12 cellular contexts compared by ENCODE assay signal in the genomic region with DNA sequence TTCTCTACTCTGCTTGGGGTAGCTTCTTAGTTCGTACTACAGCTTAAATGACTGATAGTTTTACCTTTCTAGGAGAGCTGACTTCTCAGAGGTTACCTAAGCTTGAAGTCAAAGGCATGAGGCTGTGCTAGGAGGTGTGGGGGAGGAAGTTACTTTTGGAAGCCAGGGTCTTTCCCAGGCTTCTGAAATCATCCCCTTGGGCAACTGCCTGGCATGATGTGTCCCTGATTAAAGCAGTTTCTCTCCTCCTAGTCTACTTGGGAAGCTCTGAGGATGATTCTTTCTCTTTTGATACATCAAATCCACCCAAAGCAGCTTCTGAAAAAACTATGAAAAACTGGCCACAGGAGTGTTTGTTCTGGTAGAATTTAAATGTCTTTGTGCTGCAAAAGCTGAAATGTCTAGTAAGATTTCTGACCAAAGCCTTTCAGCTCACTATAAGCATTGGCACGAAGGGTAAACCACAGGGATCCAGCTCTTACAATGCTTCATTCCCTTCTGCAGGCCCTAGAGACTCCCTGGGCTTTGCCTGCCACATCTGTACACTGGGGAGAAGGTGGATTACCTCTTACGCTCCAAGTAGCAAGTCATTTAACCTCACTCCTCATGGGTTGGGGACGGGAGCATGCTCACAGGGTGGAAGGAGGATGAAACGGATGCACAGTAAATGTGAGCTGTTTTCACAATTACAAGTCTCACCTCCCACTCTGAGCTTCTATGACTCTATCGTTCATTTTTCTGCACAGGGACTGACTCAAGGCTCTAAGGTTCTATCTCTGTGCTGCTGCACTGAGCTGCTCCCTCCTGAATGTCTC. TPM values are rescaled to one million over a fixed set of nuclear protein-coding genes. Genes with fewer than 3 reads are reported as not detected.
DNase-seq lines count a peak whose midpoint lies in the region; ATAC-seq and TF ChIP-seq lines count a peak whose summit lies in the region.
"Had no signal": no experiment of that assay in that cellular context is flagged by ENCODE, and none has a peak within 500 bp of the region (broad histone marks: within the 10 kb centered on the region; RNA-seq: fewer than 3 reads in every experiment).

No MANE protein-coding gene starts in this region.

- H3K4me1 ChIP-seq in CD4-positive, CD25-positive, alpha-beta regulatory T cell (ENCODE audit: control insufficient read depth, insufficient read depth, low read length, poor library complexity, severe bottlenecking): peaks cover 67% of the 10 kb centered on the region
- H3K4me1 ChIP-seq in GM23248 (ENCODE audit: insufficient read depth): peaks cover 35% of the 10 kb centered on the region

- H3K27ac Mint-ChIP-seq in CD4-positive, CD25-positive, alpha-beta regulatory T cell: peak overlapping the region; percentile 87 to 95 (median 89)
- peak overlapping the region; percentile 79 for H3K27ac Mint-ChIP-seq in activated T-cell treated with anti-CD3 and anti-CD28 coated beads, Interleukin-2, amount 50 U/mL, for 72 hours
- H3K27ac Mint-ChIP-seq in natural killer cell: peak overlapping the region; percentile 45 to 91

- DNase-seq in CD4-positive, CD25-positive, alpha-beta regulatory T cell: peak in 1 of 3 donors; percentile 54
- peak; percentile 65 for DNase-seq in GM23248
- DNase-seq in activated T-cell treated with anti-CD3 and anti-CD28 coated beads, Interleukin-2, amount 50 U/mL, for 72 hours: peak; percentile 76 to 81
- DNase-seq in natural killer cell: no peak
- no peak for DNase-seq in omental fat pad (ENCODE audit: low spot score)
- no peak for DNase-seq in AG08396 (ENCODE audit: low spot score)
- DNase-seq: NCI-H2227 treated with DMSO at 0.1 percent for 48 hours had no signal

- H3K9me2 ChIP-seq in GM23248 (ENCODE audit: insufficient read depth): no peaks in the 10 kb centered on the region

- peak overlapping the region; percentile 55 for H3K4me2 ChIP-seq in GM23248 (ENCODE audit: unreplicated experiment)

- H3K36me3 Mint-ChIP-seq in CD4-positive, CD25-positive, alpha-beta regulatory T cell: peaks cover 18% of the 10 kb centered on the region
- H3K36me3 Mint-ChIP-seq in activated T-cell treated with anti-CD3 and anti-CD28 coated beads, Interleukin-2, amount 50 U/mL, for 72 hours (ENCODE audit: insufficient read depth in 2 of 2): no peaks in the 10 kb centered on the region
- H3K36me3 Mint-ChIP-seq in natural killer cell: no peaks in the 10 kb centered on the region

- ATAC-seq in CD4-positive, CD25-positive, alpha-beta regulatory T cell (ENCODE audit: low read depth in 2 of 2): peak; percentile 10 to 38
- ATAC-seq in activated T-cell treated with anti-CD3 and anti-CD28 coated beads, Interleukin-2, amount 50 U/mL, for 72 hours (replicated peaks in 1 of 2): peak; percentile 75 to 77
- ATAC-seq in natural killer cell (peak in 2 of 3 donors; percentile 46 to 58), GM18858 (IDR thresholded peaks at IDR 0.05; ENCODE audit: unreplicated experiment) (no peak), omental fat pad (ENCODE audit: low FRiP score) (no peak), HG03378 (IDR thresholded peaks at IDR 0.05; ENCODE audit: unreplicated experiment) (no peak)
- ATAC-seq: HCT116 had no signal

- in situ Hi-C loops in GM23248 (cut with MboI): no loop called here

- TF ChIP-seq CTCF in natural killer cell (IDR thresholded peaks at IDR 0.05) (no peak), omental fat pad (IDR thresholded peaks at IDR 0.05) (no peak)

- peaks cover 0 to 2% (median 0%) of the 10 kb centered on the region in 7 donors for H3K9me3 Mint-ChIP-seq in CD4-positive, CD25-positive, alpha-beta regulatory T cell
- H3K9me3 Mint-ChIP-seq in activated T-cell treated with anti-CD3 and anti-CD28 coated beads, Interleukin-2, amount 50 U/mL, for 72 hours: no peaks in the 10 kb centered on the region
- no peaks in the 10 kb centered on the region for H3K9me3 Mint-ChIP-seq in natural killer cell
- H3K9me3 Mint-ChIP-seq: CD14-positive monocyte had no signal

- no peaks in the 10 kb centered on the region for H3K79me2 ChIP-seq in GM23248 (ENCODE audit: insufficient read depth)

- peak overlapping the region; percentile 53 for H3K27ac ChIP-seq in CD4-positive, CD25-positive, alpha-beta regulatory T cell (ENCODE audit: insufficient read depth, low read length, poor library complexity, severe bottlenecking)
- H3K27ac ChIP-seq in GM23248: peak overlapping the region; percentile 54
- H3K27ac ChIP-seq: thoracic aorta had no signal

- no peaks in the 10 kb centered on the region for H3K9me3 ChIP-seq in CD4-positive, CD25-positive, alpha-beta regulatory T cell (ENCODE audit: control insufficient read depth in 2 of 2, low read length in 2 of 2)
- H3K9me3 ChIP-seq in GM23248 (ENCODE audit: low read depth): no peaks in the 10 kb centered on the region
- H3K9me3 ChIP-seq: thoracic aorta had no signal

- 42 to 49% methylated on average over 6 of the region's 6 CpGs for WGBS in GM23248 (ENCODE audit: low coverage in 1 of 2, low lambda C conversion rate in 2 of 2, missing lambda C conversion rate in 2 of 2), 2 experiments

- H3K27me3 ChIP-seq in CD4-positive, CD25-positive, alpha-beta regulatory T cell (ENCODE audit: control insufficient read depth, insufficient read depth, low read length): no peaks in the 10 kb centered on the region
- no peaks in the 10 kb centered on the region for H3K27me3 ChIP-seq in GM23248 (replicated peaks; ENCODE audit: insufficient read depth)

- H3K4me1 Mint-ChIP-seq in CD4-positive, CD25-positive, alpha-beta regulatory T cell: peaks cover 40 to 75% (median 63%) of the 10 kb centered on the region in 4 donors
- H3K4me1 Mint-ChIP-seq in activated T-cell treated with anti-CD3 and anti-CD28 coated beads, Interleukin-2, amount 50 U/mL, for 72 hours (ENCODE audit: low read depth): peaks cover 71% of the 10 kb centered on the region
- peaks cover 65 to 71% of the 10 kb centered on the region in 2 donors for H3K4me1 Mint-ChIP-seq in natural killer cell

- H3K4me3 Mint-ChIP-seq in CD4-positive, CD25-positive, alpha-beta regulatory T cell: peak overlapping the region in 3 of 4 donors; percentile 20 to 71 (median 66)
- H3K4me3 Mint-ChIP-seq in activated T-cell treated with anti-CD3 and anti-CD28 coated beads, Interleukin-2, amount 50 U/mL, for 72 hours: peak overlapping the region; percentile 81 to 86
- peak overlapping the region; percentile 45 for H3K4me3 Mint-ChIP-seq in natural killer cell
- H3K4me3 Mint-ChIP-seq: CD14-positive monocyte had no signal

- H3K9ac ChIP-seq in GM23248: no peak overlapping the region

- peaks cover 23% of the 10 kb centered on the region for H3F3A ChIP-seq in GM23248 (ENCODE audit: insufficient read depth)

- peaks cover 10% of the 10 kb centered on the region for H3K36me3 ChIP-seq in CD4-positive, CD25-positive, alpha-beta regulatory T cell (ENCODE audit: control insufficient read depth, insufficient read depth, low read length)
- H3K36me3 ChIP-seq in GM23248 (ENCODE audit: low read depth): no peaks in the 10 kb centered on the region
- H3K36me3 ChIP-seq: thoracic aorta had no signal

- intact Hi-C loops in natural killer cell (cut with micrococcal nuclease): no loop called here

- no peaks in the 10 kb centered on the region for H3K27me3 Mint-ChIP-seq in CD4-positive, CD25-positive, alpha-beta regulatory T cell
- H3K27me3 Mint-ChIP-seq in activated T-cell treated with anti-CD3 and anti-CD28 coated beads, Interleukin-2, amount 50 U/mL, for 72 hours (ENCODE audit: low read depth): no peaks in the 10 kb centered on the region
- no peaks in the 10 kb centered on the region for H3K27me3 Mint-ChIP-seq in natural killer cell (ENCODE audit: low read depth in 2 of 2)

- H2AFZ ChIP-seq in GM23248: peak overlapping the region; percentile 57

- no peaks in the 10 kb centered on the region for H4K20me1 ChIP-seq in GM23248 (ENCODE audit: insufficient read depth)

- peak overlapping the region; percentile 23 for H3K4me3 ChIP-seq in CD4-positive, CD25-positive, alpha-beta regulatory T cell (ENCODE audit: low read depth, low read length)
- no peak overlapping the region for H3K4me3 ChIP-seq in GM23248
- H3K4me3 ChIP-seq: thoracic aorta had no signal

RNA-seq across cellular contexts. Expression of a gene that starts 59.6 kb away (rescaled TPM):
- 133 TPM for total RNA-seq in CD4-positive, CD25-positive, alpha-beta regulatory T cell
- 10 to 100 TPM; 14.2 to 22.7 (median 21.0) TPM for polyA plus RNA-seq in CD4-positive, CD25-positive, alpha-beta regulatory T cell
- 32.6 and 35.3 TPM in 2 replicates for total RNA-seq in GM23248 (2014; rRNA removed; shearing (Covaris generic))
- polyA plus RNA-seq in GM23248 (2016; fragmentation: Nextera tagmentation; extraction: Ambion mirVana): 21.3 and 23.1 TPM in 2 replicates
- 10 to 100 TPM; 36.6 to 56.2 TPM for total RNA-seq in activated T-cell treated with anti-CD3 and anti-CD28 coated beads, Interleukin-2, amount 50 U/mL, for 72 hours
- total RNA-seq in natural killer cell (100 to 1,000 TPM in 1 of 3 donors, 10 to 100 TPM in 2; 62.1 to 171 (median 98.2) TPM), omental fat pad (10 to 100 TPM; 21.1 to 75.9 (median 30.2) TPM)

Comparison
In these comparisons a context has a peak if more than half of its experiments do, and no peak if none do; other contexts are left out.
1. ATAC-seq: peak in CD4-positive, CD25-positive, alpha-beta regulatory T cell (2 of 2), activated T-cell treated with anti-CD3 and anti-CD28 coated beads, Interleukin-2, amount 50 U/mL, for 72 hours (2 of 2) and natural killer cell (2 of 3); none in GM18858 (single experiment), omental fat pad (single experiment) and HG03378 (single experiment).
2. DNase-seq: peak in GM23248 (single experiment) and activated T-cell treated with anti-CD3 and anti-CD28 coated beads, Interleukin-2, amount 50 U/mL, for 72 hours (2 of 2); none in natural killer cell (single experiment), omental fat pad (single experiment) and AG08396 (single experiment).
3. Peak in every context shown above with its lines, with median percentiles within 50 percentile points of each other: H3K27ac Mint-ChIP-seq and H3K4me3 Mint-ChIP-seq.